9 cellular contexts compared by ENCODE assay signal in the genomic region with DNA sequence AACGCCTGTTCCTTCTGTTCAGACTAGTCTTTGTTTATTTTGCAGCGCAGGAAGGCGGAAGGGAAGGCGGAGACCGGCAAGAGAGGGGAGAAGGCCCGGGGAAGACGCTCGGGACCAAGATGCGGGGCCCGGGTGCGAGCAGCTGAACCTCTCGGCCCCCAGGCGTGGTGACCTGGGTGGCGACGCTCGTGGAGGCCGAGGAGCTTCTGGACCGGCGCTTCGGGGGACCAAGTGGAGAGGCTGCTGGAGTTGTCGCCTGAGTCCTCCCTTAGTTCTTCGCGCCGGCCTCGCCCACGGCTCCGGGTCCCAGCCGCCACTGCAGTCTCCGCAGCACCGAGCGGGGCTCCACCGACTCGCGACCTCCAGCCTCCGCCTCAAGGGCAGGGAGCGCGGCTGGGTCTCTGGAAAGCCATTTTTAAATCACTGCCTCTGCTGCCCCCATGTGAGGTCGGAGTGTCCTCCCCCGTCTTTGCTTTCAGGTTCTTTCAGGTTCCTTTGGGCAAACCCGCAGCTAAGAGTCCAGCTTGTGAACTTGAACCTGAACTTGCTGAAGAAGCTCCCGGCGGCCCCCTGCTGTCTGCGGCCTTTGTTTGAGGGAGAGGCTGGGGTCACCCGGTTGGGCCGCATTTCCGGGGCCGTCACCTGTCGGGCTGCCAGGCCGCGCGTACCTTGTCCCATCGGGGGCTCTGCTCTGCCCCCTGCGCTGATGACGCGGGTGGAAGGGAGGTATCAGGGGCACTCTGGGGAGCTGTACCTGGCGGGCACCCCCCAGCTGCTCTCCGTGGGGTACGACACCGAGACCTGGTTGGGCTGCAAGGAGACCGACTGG.
DNase-seq lines count a peak whose midpoint lies in the region; ATAC-seq and TF ChIP-seq lines count a peak whose summit lies in the region.
"Had no signal": no experiment of that assay in that cellular context is flagged by ENCODE, and none has a peak within 500 bp of the region (broad histone marks: within the 10 kb centered on the region; RNA-seq: fewer than 3 reads in every experiment).

No MANE protein-coding gene starts in this region.

- H3K9me3 ChIP-seq in mucosa of stomach (ENCODE audit: control insufficient read depth, low read length) (peaks cover 5% of the 10 kb centered on the region), transverse colon (no peaks in the 10 kb centered on the region)
- H3K9me3 ChIP-seq: adrenal gland had no signal

- WGBS in transverse colon (ENCODE audit: low coverage in 1 of 2), 2 donors = 0 to 16% methylated on average over 6 to 41 of the region's 60 CpGs

- H3K4me3 ChIP-seq in AG09309 (ENCODE audit: control insufficient read depth, low read depth, low read length) (peak overlapping the region; percentile 41), mucosa of stomach (ENCODE audit: low read length) (peak overlapping the region; percentile 78), transverse colon (peak overlapping the region; percentile 21 to 78 (median 57))

- ATAC-seq in GM19463 (IDR thresholded peaks at IDR 0.05; ENCODE audit: unreplicated experiment) (peak; percentile 49), HG03469 (IDR thresholded peaks at IDR 0.05; ENCODE audit: unreplicated experiment) (no peak)

- no peak for TF ChIP-seq POLR2A in transverse colon (IDR thresholded peaks at IDR 0.05)

- H3K9ac ChIP-seq in mucosa of stomach (ENCODE audit: low read length) = peak overlapping the region; percentile 97

- H3K27me3 ChIP-seq in mucosa of stomach (ENCODE audit: control insufficient read depth, insufficient read depth, low read length) (no peaks in the 10 kb centered on the region), transverse colon (peaks cover 4% of the 10 kb centered on the region)
- H3K27me3 ChIP-seq: adrenal gland had no signal

- TF ChIP-seq CTCF in AG09309 (IDR thresholded peaks at IDR 0.05; ENCODE audit: control insufficient read depth, insufficient read depth, low read depth, low read length, missing control alignments) (peak; percentile 13), VCaP (conservative IDR thresholded peaks at IDR 0.05) (no peak; the same call in 1 of the 2 replicates), transverse colon (IDR thresholded peaks at IDR 0.05) (no peak)

- H3K36me3 ChIP-seq in mucosa of stomach (ENCODE audit: control insufficient read depth, insufficient read depth, low read length) = no peaks in the 10 kb centered on the region
- H3K36me3 ChIP-seq in transverse colon = no peaks in the 10 kb centered on the region
- H3K36me3 ChIP-seq: adrenal gland had no signal

- in situ Hi-C loops in transverse colon (cut with MboI; ENCODE audit: low pct_ligation_motif_present in 1 of 4, low pct_unique_long_range_greater_than_20kb in 1 of 4, low sequenced_read_pairs in 3 of 4) = no loop called here

- TF ChIP-seq EP300 in transverse colon (IDR thresholded peaks at IDR 0.05; ENCODE audit: low read depth) = no peak

- H3K27ac ChIP-seq in VCaP = peak overlapping the region; percentile 61; the same call in 1 of the 2 replicates
- H3K27ac ChIP-seq in transverse colon = peak overlapping the region; percentile 4 to 74 (median 62)

- intact Hi-C loops in transverse colon (cut with DNase I; ENCODE audit: low total_unique reads) = no loop called here

- DNase-seq in AG09309 (ENCODE audit: low read depth) = no peak
- DNase-seq in dermis blood vessel endothelial cell = peak; percentile 32
- peak; percentile 30 for DNase-seq in transverse colon
- no peak for DNase-seq in NCI-H1930 (lab: John Stamatoyannopoulos, UW)

- H3K4me1 ChIP-seq in mucosa of stomach (ENCODE audit: control insufficient read depth, insufficient read depth, low read length) (peaks cover 3% of the 10 kb centered on the region), transverse colon (peaks cover 0 to 12% (median 4%) of the 10 kb centered on the region in 4 donors)
- H3K4me1 ChIP-seq: adrenal gland had no signal

Comparison
In these comparisons a context has a peak if more than half of its experiments do, and no peak if none do; other contexts are left out.
1. DNase-seq: peak in dermis blood vessel endothelial cell (single experiment) and transverse colon (single experiment); none in AG09309 (single experiment) and NCI-H1930 (0 of 2).
2. Peak in every context shown above with its lines, with median percentiles within 50 percentile points of each other: H3K4me3 ChIP-seq.